ENCODE assay signal across 8 cellular contexts in the genomic region with DNA sequence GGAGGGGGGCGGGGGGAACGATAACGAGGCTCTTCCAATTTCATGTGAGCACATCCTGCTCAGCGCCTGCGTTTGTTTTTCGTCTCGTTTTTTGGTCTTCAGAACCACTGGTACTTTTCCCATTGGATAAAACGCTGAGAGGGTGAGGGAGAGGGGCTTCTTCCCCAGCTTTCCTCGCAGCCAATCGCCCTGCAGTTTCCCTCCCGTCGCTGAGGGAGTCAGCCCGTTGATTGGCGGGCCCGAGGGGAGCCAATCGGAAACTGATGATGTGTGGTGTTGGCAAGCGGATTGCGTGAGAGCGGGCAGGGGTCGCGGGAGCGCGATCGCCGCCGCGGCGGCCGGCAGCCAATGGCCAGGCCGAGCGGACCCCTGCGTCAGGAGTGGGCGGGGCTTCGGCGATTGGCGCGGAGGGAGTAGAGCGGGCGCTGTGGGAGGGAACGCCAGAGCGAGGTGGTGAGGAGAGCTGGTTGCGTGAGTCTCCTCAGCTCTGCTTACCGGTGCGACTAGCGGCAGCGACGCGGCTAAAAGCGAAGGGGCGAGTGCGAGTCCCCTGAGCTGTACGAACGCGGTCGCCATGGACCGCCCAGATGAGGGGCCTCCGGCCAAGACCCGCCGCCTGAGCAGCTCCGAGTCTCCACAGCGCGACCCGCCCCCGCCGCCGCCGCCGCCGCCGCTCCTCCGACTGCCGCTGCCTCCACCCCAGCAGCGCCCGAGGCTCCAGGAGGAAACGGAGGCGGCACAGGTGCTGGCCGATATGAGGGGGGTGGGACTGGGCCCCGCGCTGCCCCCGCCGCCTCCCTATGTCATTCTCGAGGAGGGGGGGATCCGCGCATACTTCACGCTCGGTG. TPM values are rescaled to one million over a fixed set of nuclear protein-coding genes. Genes with fewer than 3 reads are reported as not detected.
DNase-seq lines count a peak whose midpoint lies in the region; ATAC-seq, FAIRE-seq and TF ChIP-seq lines count a peak whose summit lies in the region.

A gene (plus strand): TSS at position 443 of the 848 bp plus-strand sequence. CDS start 132 bp downstream, at position 575.

- ATAC-seq in HG02759 (IDR thresholded peaks at IDR 0.05; ENCODE audit: unreplicated experiment) (peak; percentile 95), Right ventricle myocardium superior (ENCODE audit: poor library complexity) (peak; percentile 97), pancreas (peak; percentile 93 to 97 (median 96))

- 0 to 34% methylated on average over 58 to 85 of the region's 86 CpGs for WGBS in pancreas, 2 donors

- H3K4me3 ChIP-seq in GM12864 (ENCODE audit: low read depth, low read length): peak within 1 kb of the TSS; percentile 61
- peak within 1 kb of the TSS; percentile 31 to 70 (median 48) for H3K4me3 ChIP-seq in pancreas
- peak within 1 kb of the TSS; percentile 88 to 92 for H3K4me3 ChIP-seq in tibial artery

- FAIRE-seq in pancreas (lab: Jason Lieb, UNC): peak; percentile 79

- H3K36me3 ChIP-seq in pancreas: no peaks in the 10 kb centered on the region
- peaks cover 8 to 21% (median 9%) of the 10 kb centered on the region in 3 donors for H3K36me3 ChIP-seq in tibial artery

- intact Hi-C loops in Right ventricle myocardium superior (cut with DNase I) (no loop called here), pancreas (cut with DNase I) (no loop called here), tibial artery (cut with DNase I; ENCODE audit: low total_unique reads) (no loop called here)

- DNase-seq in GM12864 (ENCODE audit: low read depth) (peak; percentile 78), NCI-H1417 (lab: John Stamatoyannopoulos, UW) (peak; percentile 76 to 98 (median 94)), SW 1271 (lab: John Stamatoyannopoulos, UW) (peak; percentile 33 to 75), Right ventricle myocardium superior (peak; percentile 95), pancreas (peak; percentile 92 to 97 (median 96)), tibial artery (peak; percentile 91 to 97)
- DNase-seq in activated naive CD8-positive, alpha-beta T cell treated with anti-CD3 and anti-CD28 coated beads, Interleukin-2, amount 50 U/mL, for 16 hours (ENCODE audit: low read depth, low spot score): peak; percentile 84

- no peak for TF ChIP-seq CTCF in GM12864 (IDR thresholded peaks at IDR 0.05; ENCODE audit: low read depth, low read length, missing control alignments)
- no peak for TF ChIP-seq CTCF in pancreas (IDR thresholded peaks at IDR 0.05)
- peak in 1 of 2 experiments; percentile 10 for TF ChIP-seq CTCF in tibial artery (IDR thresholded peaks at IDR 0.05)

- H3K27ac ChIP-seq in pancreas: peak within 1 kb of the TSS; percentile 70 to 81 (median 78)
- peak within 1 kb of the TSS; percentile 97 for H3K27ac ChIP-seq in tibial artery

- H3K27me3 ChIP-seq in pancreas (no peaks in the 10 kb centered on the region), tibial artery (no peaks in the 10 kb centered on the region)

- no peaks in the 10 kb centered on the region for H3K9me3 ChIP-seq in pancreas
- no peaks in the 10 kb centered on the region for H3K9me3 ChIP-seq in tibial artery

- H3K4me1 ChIP-seq in pancreas (no peaks in the 10 kb centered on the region), tibial artery (peaks cover 0 to 40% (median 7%) of the 10 kb centered on the region in 4 donors)

RNA-seq across cellular contexts. Expression of the gene that starts here (rescaled TPM):
- total RNA-seq in Right ventricle myocardium superior: 33.4 TPM
- 10 to 100 TPM; 11.8 to 34.5 (median 17.3) TPM for total RNA-seq in pancreas
- 100 to 1,000 TPM; 120 to 134 TPM for polyA plus RNA-seq in pancreas

Comparison
In these comparisons a context has a peak if more than half of its experiments do, and no peak if none do; other contexts are left out.
1. Peak in every context shown above with its lines: DNase-seq, ATAC-seq, H3K4me3 ChIP-seq and H3K27ac ChIP-seq.